Comparison of ENCODE assay signal across 24 cellular contexts in genomic region chr11:17743808-17744119, GRCh38. TPM values are rescaled to one million over a fixed set of nuclear protein-coding genes. Genes with fewer than 3 reads are reported as not detected.
DNase-seq lines count a peak whose midpoint lies in the region; ATAC-seq, FAIRE-seq and TF ChIP-seq lines count a peak whose summit lies in the region.
"Had no signal": no experiment of that assay in that cellular context is flagged by ENCODE, and none has a peak within 500 bp of the region (broad histone marks: within the 10 kb centered on the region; RNA-seq: fewer than 3 reads in every experiment).

No MANE protein-coding gene starts in this region.

- H4K8ac ChIP-seq in trophoblast cell (ENCODE audit: low read depth, low read length), result no peak overlapping the region

- H3K27me3 ChIP-seq in fibroblast of lung (ENCODE audit: control insufficient read depth, insufficient read depth, low read length) (peaks cover 5% of the 10 kb centered on the region), spleen (replicated peaks in 1 of 7) (peaks cover 0 to 64% (median 7%) of the 10 kb centered on the region in 7 donors), trophoblast cell (ENCODE audit: insufficient read depth, low read length) (no peaks in the 10 kb centered on the region)

- H4K20me1 ChIP-seq in fibroblast of lung (ENCODE audit: control insufficient read depth, extremely low read depth, insufficient read depth, low read length), result no peaks in the 10 kb centered on the region

- no peak overlapping the region for H3K14ac ChIP-seq in trophoblast cell (ENCODE audit: low read length)

- H3K4me2 ChIP-seq in fibroblast of lung (ENCODE audit: extremely low read depth, insufficient read depth, low read length) (no peak overlapping the region), trophoblast cell (ENCODE audit: low read length) (no peak overlapping the region)
- H3K4me2 ChIP-seq: BLaER1 treated with 17β-estradiol and CSF1 and Interleukin-3, amounts not matched to agents 10 nM and 100 nM had no signal

- no peaks in the 10 kb centered on the region for H3K79me1 ChIP-seq in trophoblast cell (ENCODE audit: low read length)

- no peak overlapping the region for H2AFZ ChIP-seq in fibroblast of lung (ENCODE audit: low read length)
- no peak overlapping the region for H2AFZ ChIP-seq in trophoblast cell (ENCODE audit: insufficient read depth, low read length, poor library complexity)

- H3K36me3 ChIP-seq in fibroblast of lung (ENCODE audit: control insufficient read depth, insufficient read depth, low read length) (no peaks in the 10 kb centered on the region), spleen (no peaks in the 10 kb centered on the region), trophoblast cell (ENCODE audit: control insufficient read depth in 1 of 2, insufficient read depth in 2 of 2, low read length in 2 of 2) (no peaks in the 10 kb centered on the region)
- H3K36me3 ChIP-seq: BLaER1 treated with 17β-estradiol and CSF1 and Interleukin-3, amounts not matched to agents 10 nM and 100 nM; cardiac muscle cell; esophagus muscularis mucosa; heart left ventricle had no signal

- no peak for FAIRE-seq in RCC 7860 (lab: Jason Lieb, UNC)

- no peak for TF ChIP-seq CTCF in fibroblast of lung (conservative IDR thresholded peaks at IDR 0.05 in 1 of 2, IDR thresholded peaks at IDR 0.05 in 1 of 2; ENCODE audit: low read depth in 1 of 2, low read length in 2 of 2)
- no peak for TF ChIP-seq CTCF in spleen (IDR thresholded peaks at IDR 0.05 in 8 of 11, conservative IDR thresholded peaks at IDR 0.05 in 3 of 11)

- H3K79me2 ChIP-seq in fibroblast of lung (ENCODE audit: control insufficient read depth, insufficient read depth, low read length) (no peaks in the 10 kb centered on the region), trophoblast cell (ENCODE audit: control insufficient read depth, insufficient read depth, low read length, poor library complexity) (no peaks in the 10 kb centered on the region)

- no peak overlapping the region for H2BK120ac ChIP-seq in trophoblast cell (ENCODE audit: insufficient read depth, low read length, poor library complexity)

- H3K9ac ChIP-seq in fibroblast of lung (ENCODE audit: insufficient read depth, low read length) (no peak overlapping the region), trophoblast cell (ENCODE audit: low read length) (no peak overlapping the region)
- H3K9ac ChIP-seq: BLaER1 treated with 17β-estradiol and CSF1 and Interleukin-3, amounts not matched to agents 10 nM and 100 nM had no signal

- H3K4me3 ChIP-seq in fibroblast of lung (replicated peaks in 1 of 4; ENCODE audit: control extremely low read depth in 1 of 4, insufficient read depth in 1 of 4, low read depth in 3 of 4, low read length in 4 of 4), result no peak overlapping the region
- H3K4me3 ChIP-seq in spleen, result no peak overlapping the region
- H3K4me3 ChIP-seq in trophoblast cell (ENCODE audit: low read depth, low read length), result no peak overlapping the region
- H3K4me3 ChIP-seq: BLaER1 treated with 17β-estradiol and CSF1 and Interleukin-3, amounts not matched to agents 10 nM and 100 nM; cardiac muscle cell; esophagus muscularis mucosa; heart left ventricle; SK-N-MC had no signal

- H3K18ac ChIP-seq in trophoblast cell (ENCODE audit: low read length), result no peak overlapping the region

- DNase-seq in activated effector memory CD4-positive, alpha-beta T cell treated with anti-CD3 and anti-CD28 coated beads, Interleukin-2, amount 50 U/mL, for 16 hours, result peak; percentile 21
- no peak for DNase-seq in activated effector memory CD4-positive, alpha-beta T cell treated with Interleukin-2 at 50 U/mL for 16 hours
- peak; percentile 52 for DNase-seq in RCC 7860 (ENCODE audit: low spot score)
- peak; percentile 46 to 81 for DNase-seq in fibroblast of lung (ENCODE audit: low read depth in 2 of 2)
- DNase-seq in spleen, result peak; percentile 40
- DNase-seq in trophoblast cell, result no peak
- DNase-seq: activated naive CD8-positive, alpha-beta T cell treated with anti-CD3 and anti-CD28 coated beads, Interleukin-2, amount 50 U/mL, for 24 hours; DMS 273 treated with DMSO at 0.1 percent for 48 hours; KBM-7; naive thymus-derived CD4-positive, alpha-beta T cell; NCI-H524; stimulated activated CD4-positive, alpha-beta T cell treated with anti-CD3 and anti-CD28 coated beads, Interleukin-2, amount 100 ng/mL, for 48 hours; T-helper 9 cell had no signal

- H2BK12ac ChIP-seq in trophoblast cell (ENCODE audit: low read length), result no peak overlapping the region

- intact Hi-C loops in spleen (cut with DNase I; ENCODE audit: low total_unique reads), result no loop called here

- H3K27ac ChIP-seq in fibroblast of lung (ENCODE audit: insufficient read depth, low read length) (no peak overlapping the region), spleen (no peak overlapping the region), trophoblast cell (ENCODE audit: low read depth, low read length) (no peak overlapping the region)
- H3K27ac ChIP-seq: 22Rv1; BLaER1 treated with 17β-estradiol and CSF1 and Interleukin-3, amounts not matched to agents 10 nM and 100 nM; cardiac muscle cell; esophagus muscularis mucosa; heart left ventricle; SK-N-MC had no signal

- H4K12ac ChIP-seq in trophoblast cell (ENCODE audit: low read depth, low read length), result no peak overlapping the region

- WGBS in spleen, 5 donors, result 75 to 83% (median 79%) methylated on average over 5 of the region's 5 CpGs
- no CpG with 5 or more reads among the region's 5 CpGs for WGBS in trophoblast cell (ENCODE audit: extremely low coverage, insufficient coverage, insufficient read length)

- H3K23ac ChIP-seq in trophoblast cell (ENCODE audit: low read length), result no peak overlapping the region

- no peak overlapping the region for H2BK5ac ChIP-seq in trophoblast cell (ENCODE audit: low read depth, low read length, poor library complexity)

- no peak overlapping the region for H2AK5ac ChIP-seq in trophoblast cell (ENCODE audit: low read length)

- H3K4me1 ChIP-seq in fibroblast of lung (ENCODE audit: control insufficient read depth, extremely low read depth, insufficient read depth, low read length), result no peaks in the 10 kb centered on the region
- H3K4me1 ChIP-seq in spleen, result no peaks in the 10 kb centered on the region
- H3K4me1 ChIP-seq in trophoblast cell (ENCODE audit: control insufficient read depth in 1 of 2, insufficient read depth in 2 of 2, low read length in 2 of 2), result no peaks in the 10 kb centered on the region
- H3K4me1 ChIP-seq: esophagus muscularis mucosa, heart left ventricle had no signal

- H3K9me3 ChIP-seq in fibroblast of lung (ENCODE audit: control insufficient read depth, insufficient read depth, low read depth, low read length), result no peaks in the 10 kb centered on the region
- no peaks in the 10 kb centered on the region for H3K9me3 ChIP-seq in spleen
- H3K9me3 ChIP-seq in trophoblast cell (ENCODE audit: insufficient read depth, low read depth, low read length), result peaks cover 3% of the 10 kb centered on the region
- H3K9me3 ChIP-seq: BLaER1 treated with 17β-estradiol and CSF1 and Interleukin-3, amounts not matched to agents 10 nM and 100 nM; esophagus muscularis mucosa; heart left ventricle had no signal

- no peak for ATAC-seq in HG03108 (IDR thresholded peaks at IDR 0.05; ENCODE audit: unreplicated experiment)
- no peak for ATAC-seq in HG02840 (IDR thresholded peaks at IDR 0.05; ENCODE audit: low FRiP score, unreplicated experiment)
- ATAC-seq: activated naive CD8-positive, alpha-beta T cell treated with anti-CD3 and anti-CD28 coated beads, Interleukin-2, amount 50 U/mL, for 24 hours; heart left ventricle; naive thymus-derived CD4-positive, alpha-beta T cell had no signal

- TF ChIP-seq POLR2A in spleen (IDR thresholded peaks at IDR 0.05), result no peak

- no peak overlapping the region for H4K91ac ChIP-seq in trophoblast cell (ENCODE audit: low read depth, low read length)

- no peak overlapping the region for H3K4ac ChIP-seq in trophoblast cell (ENCODE audit: low read depth, low read length)

RNA-seq across cellular contexts. Expression of gene KCNC1, which starts 9.2 kb away (rescaled TPM):
- total RNA-seq in fibroblast of lung (under 0.01 TPM in 1 of 2 replicates, not detected in the other), spleen (not detected)
- polyA plus RNA-seq in fibroblast of lung (not detected in 2 replicates), spleen (not detected)
- polyA plus RNA-seq in fibroblast of lung (2012), result not detected in 2 replicates
- not detected in 2 replicates for polyA minus RNA-seq in fibroblast of lung (ENCODE audit: low replicate concordance)
- polyA plus RNA-seq in trophoblast cell (2013), result 0.12 and 0.16 TPM in 2 replicates
- total RNA-seq: activated CD8-positive, alpha-beta memory T cell treated with anti-CD3 and anti-CD28 coated beads for 36 hours; cardiac muscle cell; esophagus muscularis mucosa; naive thymus-derived CD4-positive, alpha-beta T cell; OCI-LY7; subcutaneous adipose tissue had no signal
- polyA plus RNA-seq: heart left ventricle; naive thymus-derived CD4-positive, alpha-beta T cell had no signal

RNA-seq across cellular contexts. Expression of gene MYOD1, which starts 24.4 kb away (rescaled TPM):
- total RNA-seq in fibroblast of lung (not detected in 2 replicates), spleen (not detected)
- polyA plus RNA-seq in fibroblast of lung (not detected in 2 replicates), spleen (under 1 TPM in 1 of 3 donors, not detected in 2; 0.04 TPM)
- polyA plus RNA-seq in fibroblast of lung (2012), result not detected in 2 replicates
- polyA minus RNA-seq in fibroblast of lung (ENCODE audit: low replicate concordance), result not detected in 2 replicates
- polyA plus RNA-seq in trophoblast cell (2013), result 0.07 and 0.14 TPM in 2 replicates
- total RNA-seq: activated CD8-positive, alpha-beta memory T cell treated with anti-CD3 and anti-CD28 coated beads for 36 hours; cardiac muscle cell; esophagus muscularis mucosa; heart left ventricle; naive thymus-derived CD4-positive, alpha-beta T cell; OCI-LY7; subcutaneous adipose tissue had no signal
- polyA plus RNA-seq: cardiac muscle cell; heart left ventricle; naive thymus-derived CD4-positive, alpha-beta T cell had no signal

Comparison
In these comparisons a context has a peak if more than half of its experiments do, and no peak if none do; other contexts are left out.
1. DNase-seq: peak in activated effector memory CD4-positive, alpha-beta T cell treated with anti-CD3 and anti-CD28 coated beads, Interleukin-2, amount 50 U/mL, for 16 hours (single experiment), RCC 7860 (single experiment), fibroblast of lung (2 of 2) and spleen (single experiment); none in activated effector memory CD4-positive, alpha-beta T cell treated with Interleukin-2 at 50 U/mL for 16 hours (single experiment) and trophoblast cell (0 of 2).